8 cellular contexts compared by ENCODE assay signal in the genomic region with DNA sequence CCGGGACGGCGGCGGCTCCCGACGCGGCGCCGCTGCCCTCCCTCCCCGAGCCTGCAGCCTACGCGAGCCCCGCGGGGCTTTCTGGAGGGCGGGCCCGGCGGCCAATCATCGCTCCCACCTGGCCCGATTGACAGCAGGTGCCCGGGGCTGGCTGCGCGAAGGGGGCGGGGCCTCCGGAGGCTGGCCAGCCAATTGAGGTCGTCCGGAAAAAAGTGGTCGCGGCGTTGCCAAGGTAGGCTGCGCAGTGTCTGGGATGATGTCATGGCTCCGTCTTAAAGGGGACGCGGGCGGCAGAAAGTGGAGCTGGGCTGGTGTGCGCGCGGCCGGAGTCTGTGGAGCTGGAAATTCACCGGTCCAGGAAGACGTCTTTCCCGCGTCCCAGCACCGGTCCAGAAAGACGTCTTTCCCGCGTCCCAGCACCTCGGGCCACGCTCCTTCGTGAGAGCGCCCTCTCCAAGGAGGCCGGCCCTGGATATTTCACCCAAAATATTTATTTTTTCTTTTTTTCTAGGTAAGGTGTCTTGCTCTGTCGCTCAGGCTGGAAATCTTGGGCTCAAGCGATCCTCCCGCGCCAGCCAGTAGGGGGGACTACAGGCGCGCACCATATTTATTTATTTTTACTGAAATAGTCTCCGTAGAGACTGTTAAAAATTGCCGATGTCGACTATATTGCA. TPM values are rescaled to one million over a fixed set of nuclear protein-coding genes. Genes with fewer than 3 reads are reported as not detected.
A peak's percentile ranks its signal among the peaks of the same experiment; 100 is the strongest.
DNase-seq lines count a peak whose midpoint lies in the region; ATAC-seq and TF ChIP-seq lines count a peak whose summit lies in the region.

A gene (minus strand): TSS at position 83 of the 674 bp plus-strand sequence. CDS start 154 bp downstream, outside the sequence.

- peak; percentile 98 for DNase-seq in GM10248 (ENCODE audit: extremely low spot score)
- peak; percentile 95 for DNase-seq in NCI-H1048 (lab: John Stamatoyannopoulos, UW)
- DNase-seq in SK-N-SH: peak; percentile 97
- DNase-seq in activated naive CD4-positive, alpha-beta T cell treated with anti-CD3 and anti-CD28 coated beads, Interleukin-2, amount 50 U/mL, for 16 hours: peak; percentile 98
- peak; percentile 98 for DNase-seq in germinal center (ENCODE audit: low spot score)
- DNase-seq in non-pigmented ciliary epithelial cell (ENCODE audit: low read depth): peak; percentile 92
- peak; percentile 98 for DNase-seq in superior temporal gyrus (ENCODE audit: extremely low spot score)

- peak; percentile 32; the same call in 1 of the 2 replicates for TF ChIP-seq RAD21 in SK-N-SH (IDR thresholded peaks at IDR 0.05; ENCODE audit: low read length)

- TF ChIP-seq EP300 in SK-N-SH (IDR thresholded peaks at IDR 0.05; ENCODE audit: borderline replicate concordance in 1 of 2, low read depth in 1 of 2, low read length in 1 of 2): no peak; a peak in 1 of 4 replicates

- POLR2A ChIA-PET in GM10248 (lab: Yijun Ruan, JAX) (interaction anchor here (1.0 to 3.3 kb wide), 3 partner anchors 11 to 803 kb away, joined by 4 to 29 read pairs (median 14); a partner anchor contains a TSS), SK-N-SH (lab: Yijun Ruan, JAX) (interaction anchor here (0.9 to 1.8 kb wide), 5 partner anchors 11 to 29 kb away, joined by 3 to 26 read pairs (median 3); a partner anchor contains a TSS)

- peak within 1 kb of the TSS; percentile 97 for H3K4me2 ChIP-seq in SK-N-SH

- H3K9me2 ChIP-seq in SK-N-SH: no peaks in the 10 kb centered on the region

- peak within 1 kb of the TSS; percentile 96 for H2AFZ ChIP-seq in SK-N-SH (ENCODE audit: low read depth)

- CTCF ChIA-PET in GM10248 (lab: Yijun Ruan, JAX) (interaction anchor here (1.5 to 7.1 kb wide), 8 partner anchors 9 to 73 kb away, joined by 5 to 71 read pairs (median 14); a partner anchor contains a TSS), SK-N-SH (lab: Yijun Ruan, JAX) (interaction anchor here (0.6 to 8.6 kb wide), 13 partner anchors 9 to 669 kb away, joined by 3 to 88 read pairs (median 4); a partner anchor contains a TSS)

- TF ChIP-seq CTCF in GM10248 (IDR thresholded peaks at IDR 0.05; ENCODE audit: control extremely low read depth, extremely low read depth, low read depth, missing control alignments) (peak; percentile 63), SK-N-SH (IDR thresholded peaks at IDR 0.05) (peak; percentile 76)

- H3K79me2 ChIP-seq in SK-N-SH (ENCODE audit: insufficient read depth): peaks cover 31% of the 10 kb centered on the region

- H3F3A ChIP-seq in SK-N-SH (replicated peaks; ENCODE audit: insufficient read depth): peaks cover 15% of the 10 kb centered on the region

- H3K4me3 ChIP-seq in SK-N-SH (ENCODE audit: low read depth in 2 of 2, low read length in 1 of 2): peak within 1 kb of the TSS; percentile 81 to 89

- H3K9me3 ChIP-seq in SK-N-SH: no peaks in the 10 kb centered on the region

- H3K27me3 ChIP-seq in SK-N-SH (ENCODE audit: insufficient read depth): no peaks in the 10 kb centered on the region

- peak within 1 kb of the TSS; percentile 88 for H3K9ac ChIP-seq in SK-N-SH

- 5% methylated on average over 14 of the region's 60 CpGs for WGBS in SK-N-SH (ENCODE audit: low lambda C conversion rate)

- H3K4me1 ChIP-seq in SK-N-SH (ENCODE audit: control insufficient read depth in 1 of 2, insufficient read depth in 2 of 2, low read depth in 1 of 2, low read length in 1 of 2): peaks cover 15% of the 10 kb centered on the region in 2 experiments; a peak in 3 of 4 replicates

- peaks cover 0 to 7% of the 10 kb centered on the region in 2 experiments for H3K36me3 ChIP-seq in SK-N-SH (replicated peaks in 1 of 2; ENCODE audit: control insufficient read depth in 1 of 2, insufficient read depth in 2 of 2, low read length in 1 of 2)

- peak; percentile 88 for ATAC-seq in HG02588 (IDR thresholded peaks at IDR 0.05; ENCODE audit: unreplicated experiment)

- H4K20me1 ChIP-seq in SK-N-SH (ENCODE audit: insufficient read depth): 0 out of 2 replicates have a peak, but pooled peaks cover 7% of the 10 kb centered on the region

- peak within 1 kb of the TSS; percentile 92 to 95 for H3K27ac ChIP-seq in SK-N-SH (ENCODE audit: low read depth in 2 of 2, low read length in 1 of 2)

TF ChIP-seq in SK-N-SH, 30 proteins besides CTCF, POLR2A, EP300 and RAD21 (continues in another document):
- TF ChIP-seq JUND (IDR thresholded peaks at IDR 0.05): peak; percentile 47
- TF ChIP-seq SIN3A (IDR thresholded peaks at IDR 0.05; ENCODE audit: borderline replicate concordance, low read depth, low read length): no peak
- TF ChIP-seq, protein P1, sequence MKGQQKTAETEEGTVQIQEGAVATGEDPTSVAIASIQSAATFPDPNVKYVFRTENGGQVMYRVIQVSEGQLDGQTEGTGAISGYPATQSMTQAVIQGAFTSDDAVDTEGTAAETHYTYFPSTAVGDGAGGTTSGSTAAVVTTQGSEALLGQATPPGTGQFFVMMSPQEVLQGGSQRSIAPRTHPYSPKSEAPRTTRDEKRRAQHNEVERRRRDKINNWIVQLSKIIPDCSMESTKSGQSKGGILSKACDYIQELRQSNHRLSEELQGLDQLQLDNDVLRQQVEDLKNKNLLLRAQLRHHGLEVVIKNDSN (IDR thresholded peaks at IDR 0.05; ENCODE audit: borderline replicate concordance, low read depth): no peak
- peak; percentile 25; the same call in 1 of the 2 replicates for TF ChIP-seq MXI1 (IDR thresholded peaks at IDR 0.05; ENCODE audit: low read depth, low read length)
- no peak for TF ChIP-seq GATA2 (CRISPR knock-in tag; IDR thresholded peaks at IDR 0.05)
- TF ChIP-seq RCOR1 (IDR thresholded peaks at IDR 0.05; ENCODE audit: low read length): no peak
- TF ChIP-seq, protein P2, sequence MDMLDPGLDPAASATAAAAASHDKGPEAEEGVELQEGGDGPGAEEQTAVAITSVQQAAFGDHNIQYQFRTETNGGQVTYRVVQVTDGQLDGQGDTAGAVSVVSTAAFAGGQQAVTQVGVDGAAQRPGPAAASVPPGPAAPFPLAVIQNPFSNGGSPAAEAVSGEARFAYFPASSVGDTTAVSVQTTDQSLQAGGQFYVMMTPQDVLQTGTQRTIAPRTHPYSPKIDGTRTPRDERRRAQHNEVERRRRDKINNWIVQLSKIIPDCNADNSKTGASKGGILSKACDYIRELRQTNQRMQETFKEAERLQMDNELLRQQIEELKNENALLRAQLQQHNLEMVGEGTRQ (IDR thresholded peaks at IDR 0.05; ENCODE audit: borderline replicate concordance, low read depth, low read length): no peak
- peak; percentile 97 for TF ChIP-seq RFX5 (IDR thresholded peaks at IDR 0.05; ENCODE audit: low read length)
- TF ChIP-seq FOXM1 (IDR thresholded peaks at IDR 0.05; ENCODE audit: low read depth): no peak
- TF ChIP-seq, protein P3, sequence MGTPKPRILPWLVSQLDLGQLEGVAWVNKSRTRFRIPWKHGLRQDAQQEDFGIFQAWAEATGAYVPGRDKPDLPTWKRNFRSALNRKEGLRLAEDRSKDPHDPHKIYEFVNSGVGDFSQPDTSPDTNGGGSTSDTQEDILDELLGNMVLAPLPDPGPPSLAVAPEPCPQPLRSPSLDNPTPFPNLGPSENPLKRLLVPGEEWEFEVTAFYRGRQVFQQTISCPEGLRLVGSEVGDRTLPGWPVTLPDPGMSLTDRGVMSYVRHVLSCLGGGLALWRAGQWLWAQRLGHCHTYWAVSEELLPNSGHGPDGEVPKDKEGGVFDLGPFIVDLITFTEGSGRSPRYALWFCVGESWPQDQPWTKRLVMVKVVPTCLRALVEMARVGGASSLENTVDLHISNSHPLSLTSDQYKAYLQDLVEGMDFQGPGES (IDR thresholded peaks at IDR 0.05; ENCODE audit: low read depth, low read length): peak; percentile 75
- no peak for TF ChIP-seq MEF2A (IDR thresholded peaks at IDR 0.05; ENCODE audit: borderline replicate concordance, low read depth)
- 0 out of 2 replicates have a peak, but pooled peaks have one; percentile 20 for TF ChIP-seq TAF1 (IDR thresholded peaks at IDR 0.05; ENCODE audit: borderline replicate concordance, low read depth, low read length)
- TF ChIP-seq RXRA (IDR thresholded peaks at IDR 0.05; ENCODE audit: borderline replicate concordance, low read depth): no peak
- TF ChIP-seq, protein P4, sequence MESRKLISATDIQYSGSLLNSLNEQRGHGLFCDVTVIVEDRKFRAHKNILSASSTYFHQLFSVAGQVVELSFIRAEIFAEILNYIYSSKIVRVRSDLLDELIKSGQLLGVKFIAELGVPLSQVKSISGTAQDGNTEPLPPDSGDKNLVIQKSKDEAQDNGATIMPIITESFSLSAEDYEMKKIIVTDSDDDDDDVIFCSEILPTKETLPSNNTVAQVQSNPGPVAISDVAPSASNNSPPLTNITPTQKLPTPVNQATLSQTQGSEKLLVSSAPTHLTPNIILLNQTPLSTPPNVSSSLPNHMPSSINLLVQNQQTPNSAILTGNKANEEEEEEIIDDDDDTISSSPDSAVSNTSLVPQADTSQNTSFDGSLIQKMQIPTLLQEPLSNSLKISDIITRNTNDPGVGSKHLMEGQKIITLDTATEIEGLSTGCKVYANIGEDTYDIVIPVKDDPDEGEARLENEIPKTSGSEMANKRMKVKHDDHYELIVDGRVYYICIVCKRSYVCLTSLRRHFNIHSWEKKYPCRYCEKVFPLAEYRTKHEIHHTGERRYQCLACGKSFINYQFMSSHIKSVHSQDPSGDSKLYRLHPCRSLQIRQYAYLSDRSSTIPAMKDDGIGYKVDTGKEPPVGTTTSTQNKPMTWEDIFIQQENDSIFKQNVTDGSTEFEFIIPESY (IDR thresholded peaks at IDR 0.05; ENCODE audit: borderline replicate concordance, low read depth): peak; percentile 53; the same call in 1 of the 2 replicates
- TF ChIP-seq, protein P5, sequence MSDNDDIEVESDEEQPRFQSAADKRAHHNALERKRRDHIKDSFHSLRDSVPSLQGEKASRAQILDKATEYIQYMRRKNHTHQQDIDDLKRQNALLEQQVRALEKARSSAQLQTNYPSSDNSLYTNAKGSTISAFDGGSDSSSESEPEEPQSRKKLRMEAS (IDR thresholded peaks at IDR 0.05; ENCODE audit: low read depth): peak; percentile 89
- no peak for TF ChIP-seq SMC3 (IDR thresholded peaks at IDR 0.05; ENCODE audit: low read depth, low read length)
- TF ChIP-seq TCF12 (IDR thresholded peaks at IDR 0.05): no peak
- TF ChIP-seq FOSL2 (IDR thresholded peaks at IDR 0.05; ENCODE audit: borderline replicate concordance, low read depth): peak; percentile 27; the same call in 1 of the 2 replicates
- no peak; the same call in 1 of the 2 replicates for TF ChIP-seq ELF1 (IDR thresholded peaks at IDR 0.05)
- peak; percentile 66 for TF ChIP-seq NRF1 (IDR thresholded peaks at IDR 0.05; ENCODE audit: low read depth, low read length)
- TF ChIP-seq FOXJ3 (CRISPR knock-in tag; IDR thresholded peaks at IDR 0.05): no peak

RNA-seq across cellular contexts. Expression of the gene that starts here (rescaled TPM):
- 51.5 and 55.1 TPM in 2 replicates for polyA plus RNA-seq in SK-N-SH (2012; rRNA removed)
- polyA plus RNA-seq in SK-N-SH (2012; cell fraction: cytosol; rRNA removed): 21.3 and 36.6 TPM in 2 replicates
- 120 and 133 TPM in 2 replicates for polyA plus RNA-seq in SK-N-SH (2012; cell fraction: nucleus; rRNA removed)

Comparison
In these comparisons a context has a peak if more than half of its experiments do, and no peak if none do; other contexts are left out.
1. Peak in every context shown above with its lines: DNase-seq, ATAC-seq, H3K4me3 ChIP-seq and H3K27ac ChIP-seq.